In the genomic region with DNA sequence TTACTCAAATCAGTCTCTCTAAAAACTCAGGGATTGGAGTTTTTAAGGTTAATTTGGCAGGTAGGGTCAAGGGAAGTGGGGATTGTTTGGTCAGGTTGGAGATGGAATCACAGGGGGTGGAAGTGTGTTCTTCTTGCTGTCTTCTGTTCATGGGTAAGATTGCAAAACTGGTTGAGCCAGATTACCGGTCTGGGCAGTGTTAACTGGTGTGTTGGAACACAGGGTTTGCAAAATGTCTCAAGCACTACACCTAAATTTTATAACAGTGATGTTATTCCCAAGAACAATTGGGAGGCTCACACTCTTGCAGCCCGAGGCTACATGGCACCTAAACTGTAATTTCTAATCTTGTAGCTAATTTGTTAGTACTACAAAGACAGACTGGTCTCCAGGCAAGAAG, we compare ENCODE assay signal across 15 cellular contexts.
"Had no signal": no experiment of that assay in that cellular context is flagged by ENCODE, and none has a peak within 500 bp of the region (broad histone marks: within the 10 kb centered on the region; RNA-seq: fewer than 3 reads in every experiment).

No MANE protein-coding gene starts in this region.

- H3K4me3 Mint-ChIP-seq: dendritic cell treated with granulocyte-macrophage colony-stimulating factor and Interleukin-4, amounts not matched to agents 40 ng/mL and 50 ng/mL, for 4 days; effector memory CD8-positive, alpha-beta T cell; naive thymus-derived CD8-positive, alpha-beta T cell had no signal

- ATAC-seq: effector memory CD8-positive, alpha-beta T cell; heart left ventricle; mucosa of descending colon; naive thymus-derived CD8-positive, alpha-beta T cell had no signal

- H3K27ac ChIP-seq: heart left ventricle, neutrophil, right atrium auricular region, sigmoid colon, skin epidermis had no signal

- H3K27me3 ChIP-seq: heart left ventricle, neutrophil, right atrium auricular region, sigmoid colon had no signal

- DNase-seq: effector memory CD8-positive, alpha-beta T cell; heart left ventricle; hippocampal formation; kidney glomerular epithelial cell; mucosa of descending colon; naive thymus-derived CD8-positive, alpha-beta T cell; posterior cingulate gyrus; sigmoid colon; stimulated activated CD4-positive, alpha-beta T cell treated with anti-CD3 and anti-CD28 coated beads, Interleukin-2, amount 100 ng/mL, for 24 hours; stimulated activated CD4-positive, alpha-beta T cell treated with anti-CD3 and anti-CD28 coated beads, Interleukin-4, amount 100 ng/mL, for 4 hours; stimulated activated naive CD4-positive, alpha-beta T cell treated with Interleukin-2 at 50 U/mL for 16 hours had no signal

- H3K4me3 ChIP-seq: heart left ventricle, mucosa of descending colon, right atrium auricular region, sigmoid colon, skin epidermis had no signal

- H3K27ac Mint-ChIP-seq: dendritic cell treated with granulocyte-macrophage colony-stimulating factor and Interleukin-4, amounts not matched to agents 40 ng/mL and 50 ng/mL, for 4 days; effector memory CD8-positive, alpha-beta T cell; naive thymus-derived CD8-positive, alpha-beta T cell had no signal

- H3K4me1 Mint-ChIP-seq: naive thymus-derived CD8-positive, alpha-beta T cell had no signal

- H3K36me3 Mint-ChIP-seq: naive thymus-derived CD8-positive, alpha-beta T cell had no signal

- H3K4me1 ChIP-seq: heart left ventricle, right atrium auricular region, sigmoid colon had no signal

- H3K27me3 Mint-ChIP-seq: dendritic cell treated with granulocyte-macrophage colony-stimulating factor and Interleukin-4, amounts not matched to agents 40 ng/mL and 50 ng/mL, for 4 days; effector memory CD8-positive, alpha-beta T cell had no signal

- H3K36me3 ChIP-seq: heart left ventricle, neutrophil, right atrium auricular region, sigmoid colon had no signal

- H3K9me3 ChIP-seq: heart left ventricle, mucosa of descending colon, neutrophil, right atrium auricular region, sigmoid colon had no signal
